8 cellular contexts compared by ENCODE assay signal in genomic region chrX:70433848-70434351, GRCh38. TPM values are rescaled to one million over a fixed set of nuclear protein-coding genes. Genes with fewer than 3 reads are reported as not detected.
DNase-seq lines count a peak whose midpoint lies in the region; ATAC-seq and TF ChIP-seq lines count a peak whose summit lies in the region.

No MANE protein-coding gene starts in this region.

- no peaks in the 10 kb centered on the region for H3K36me3 Mint-ChIP-seq in chondrocyte (ENCODE audit: low read depth)

- peak; percentile 84 for TF ChIP-seq CTCF in chondrocyte (IDR thresholded peaks at IDR 0.05)

- peaks cover 2% of the 10 kb centered on the region for H3K9me3 Mint-ChIP-seq in chondrocyte (ENCODE audit: low read depth)

- H3K4me1 Mint-ChIP-seq in chondrocyte (ENCODE audit: low read depth), result peaks cover 11% of the 10 kb centered on the region

- peak overlapping the region; percentile 82 for H3K4me3 Mint-ChIP-seq in chondrocyte (ENCODE audit: unreplicated experiment)

- H3K27ac Mint-ChIP-seq in chondrocyte (ENCODE audit: unreplicated experiment), result peak overlapping the region; percentile 88

- DNase-seq in SIG-M5 treated with dmso at 0.1 percent for 504 hours (lab: John Stamatoyannopoulos, UW; ENCODE audit: unreplicated experiment) (peak; percentile 41), SIG-M5 (lab: John Stamatoyannopoulos, UW) (no peak), NCI-H2227 (lab: John Stamatoyannopoulos, UW; ENCODE audit: unreplicated experiment) (peak; percentile 88), chondrocyte (ENCODE audit: low spot score) (no peak), left lobe of liver (ENCODE audit: low spot score) (peak; percentile 70)
- DNase-seq in activated CD4-positive, alpha-beta T cell treated with anti-CD3 and anti-CD28 coated beads for 1 hour, result peak; percentile 63
- DNase-seq in stimulated activated CD4-positive, alpha-beta T cell treated with anti-CD3 and anti-CD28 coated beads, Interleukin-4, amount 100 ng/mL, for 4 hours, result peak; percentile 66 to 68

- H3K27me3 Mint-ChIP-seq in chondrocyte (ENCODE audit: low read depth), result no peaks in the 10 kb centered on the region

- ATAC-seq in HG02981 (IDR thresholded peaks at IDR 0.05; ENCODE audit: unreplicated experiment) (peak; percentile 62), left lobe of liver (peak; percentile 88)

RNA-seq across cellular contexts. Expression of gene DLG3, which starts 10.7 kb away (rescaled TPM):
- 9.9 to 13.1 TPM (median 11.5 TPM) in 3 replicates for total RNA-seq in chondrocyte
- total RNA-seq in left lobe of liver, result 1.6 TPM

RNA-seq across cellular contexts. Expression of gene GDPD2, which starts 10.8 kb away (rescaled TPM):
- total RNA-seq in chondrocyte, result not detected in 3 replicates
- total RNA-seq in left lobe of liver, result not detected

Comparison
In these comparisons a context has a peak if more than half of its experiments do, and no peak if none do; other contexts are left out.
1. DNase-seq: peak in SIG-M5 treated with dmso at 0.1 percent for 504 hours (single experiment), NCI-H2227 (single experiment), activated CD4-positive, alpha-beta T cell treated with anti-CD3 and anti-CD28 coated beads for 1 hour (single experiment), left lobe of liver (single experiment) and stimulated activated CD4-positive, alpha-beta T cell treated with anti-CD3 and anti-CD28 coated beads, Interleukin-4, amount 100 ng/mL, for 4 hours (2 of 2); none in SIG-M5 (single experiment) and chondrocyte (single experiment).